In genomic region chr6:116557863-116558262, GRCh38 we compare ENCODE assay signal across 12 cellular contexts. TPM values are rescaled to one million over a fixed set of nuclear protein-coding genes. Genes with fewer than 3 reads are reported as not detected.
DNase-seq lines count a peak whose midpoint lies in the region; ATAC-seq and TF ChIP-seq lines count a peak whose summit lies in the region.
"Had no signal": no experiment of that assay in that cellular context is flagged by ENCODE, and none has a peak within 500 bp of the region (broad histone marks: within the 10 kb centered on the region; RNA-seq: fewer than 3 reads in every experiment).

No MANE protein-coding gene starts in this region.

- TF ChIP-seq CTCF in cardiac fibroblast (IDR thresholded peaks at IDR 0.05; ENCODE audit: low read depth, low read length) (no peak), lower lobe of right lung (IDR thresholded peaks at IDR 0.05) (no peak)

- no peak overlapping the region for H3K27ac ChIP-seq in lower lobe of right lung
- H3K27ac ChIP-seq: dorsolateral prefrontal cortex had no signal

- no peaks in the 10 kb centered on the region for H3K9me3 Mint-ChIP-seq in immature natural killer cell
- H3K9me3 Mint-ChIP-seq: activated CD4-positive, alpha-beta T cell treated with anti-CD3 and anti-CD28 coated beads, Interleukin-2, amount 10 ng/mL, durations not matched to agents 24 days and 14 days had no signal

- H3K4me1 Mint-ChIP-seq in immature natural killer cell = no peaks in the 10 kb centered on the region

- H3K36me3 Mint-ChIP-seq in immature natural killer cell = no peaks in the 10 kb centered on the region

- H3K27me3 ChIP-seq in MG63 (0 out of 2 replicates have a peak, but pooled peaks cover 5% of the 10 kb centered on the region), lower lobe of right lung (ENCODE audit: low read depth) (no peaks in the 10 kb centered on the region)

- no peak overlapping the region for H3K4me3 Mint-ChIP-seq in immature natural killer cell
- H3K4me3 Mint-ChIP-seq: activated CD4-positive, alpha-beta T cell treated with anti-CD3 and anti-CD28 coated beads, Interleukin-2, amount 10 ng/mL, durations not matched to agents 24 days and 14 days had no signal

- H3K4me3 ChIP-seq in MG63 (no peak overlapping the region), cardiac fibroblast (replicated peaks in 1 of 2; ENCODE audit: low read depth in 2 of 2, low read length in 2 of 2) (no peak overlapping the region), lower lobe of right lung (no peak overlapping the region)
- H3K4me3 ChIP-seq: dorsolateral prefrontal cortex had no signal

- intact Hi-C loops in lower lobe of right lung (cut with DNase I) = no loop called here

- H3K36me3 ChIP-seq in MG63 = no peaks in the 10 kb centered on the region
- no peaks in the 10 kb centered on the region for H3K36me3 ChIP-seq in lower lobe of right lung

- H3K27ac Mint-ChIP-seq in immature natural killer cell = no peak overlapping the region
- H3K27ac Mint-ChIP-seq: activated CD4-positive, alpha-beta T cell treated with anti-CD3 and anti-CD28 coated beads, Interleukin-2, amount 10 ng/mL, durations not matched to agents 24 days and 14 days had no signal

- peak; percentile 64 for DNase-seq in COLO829 (ENCODE audit: low spot score)
- peak; percentile 32 for DNase-seq in MG63
- DNase-seq in cardiac fibroblast (ENCODE audit: low read depth in 2 of 2) = peak; percentile 96 to 98
- no peak for DNase-seq in lower lobe of right lung
- DNase-seq in cerebellar cortex (ENCODE audit: low spot score) = no peak
- no peak for DNase-seq in NCI-H2081 treated with DMSO at 0.1 percent for 48 hours (lab: John Stamatoyannopoulos, UW)
- DNase-seq in immature natural killer cell = no peak
- DNase-seq: activated CD4-positive, alpha-beta T cell treated with anti-CD3 and anti-CD28 coated beads, Interleukin-2, amount 10 ng/mL, durations not matched to agents 24 days and 14 days; dorsolateral prefrontal cortex; GDM1; occipital lobe had no signal

- H3K9me3 ChIP-seq in MG63 = no peaks in the 10 kb centered on the region
- H3K9me3 ChIP-seq in lower lobe of right lung = no peaks in the 10 kb centered on the region

- peaks cover 4% of the 10 kb centered on the region for H3K4me1 ChIP-seq in lower lobe of right lung

- peaks cover 2 to 4% (median 3%) of the 10 kb centered on the region in 3 donors for H3K27me3 Mint-ChIP-seq in immature natural killer cell (ENCODE audit: low read depth in 3 of 3)

- ATAC-seq in lower lobe of right lung (peak; percentile 37 to 46), HG03095 (IDR thresholded peaks at IDR 0.05; ENCODE audit: unreplicated experiment) (no peak)

RNA-seq across cellular contexts. Expression of gene CALHM4, which starts 4.3 kb away (rescaled TPM):
- total RNA-seq in MG63 (2014; rRNA removed; shearing (Covaris generic); ENCODE audit: low replicate concordance) = not detected in 2 replicates
- not detected for total RNA-seq in lower lobe of right lung
- polyA plus RNA-seq in immature natural killer cell = not detected
- total RNA-seq: activated CD4-positive, alpha-beta T cell treated with anti-CD3 and anti-CD28 coated beads, Interleukin-2, amount 10 ng/mL, durations not matched to agents 24 days and 14 days; occipital lobe had no signal

RNA-seq across cellular contexts. Expression of gene TRAPPC3L, which starts 12.4 kb away (rescaled TPM):
- not detected in 2 replicates for total RNA-seq in MG63 (2014; rRNA removed; shearing (Covaris generic); ENCODE audit: low replicate concordance)
- not detected for total RNA-seq in lower lobe of right lung
- polyA plus RNA-seq in immature natural killer cell = under 1 TPM in 2 of 3 donors, not detected in 1; 0.18 to 0.20 TPM
- total RNA-seq: activated CD4-positive, alpha-beta T cell treated with anti-CD3 and anti-CD28 coated beads, Interleukin-2, amount 10 ng/mL, durations not matched to agents 24 days and 14 days; occipital lobe had no signal

RNA-seq across cellular contexts. Expression of gene RWDD1, which starts 13.4 kb away (rescaled TPM):
- 45.3 and 131 TPM in 2 replicates for total RNA-seq in MG63 (2014; rRNA removed; shearing (Covaris generic); ENCODE audit: low replicate concordance)
- total RNA-seq in lower lobe of right lung = 35.9 TPM
- polyA plus RNA-seq in immature natural killer cell = 10 to 100 TPM; 69.1 to 87.3 (median 70.4) TPM

RNA-seq across cellular contexts. Expression of gene CALHM5, which starts 46.4 kb away (rescaled TPM):
- total RNA-seq in MG63 (2014; rRNA removed; shearing (Covaris generic); ENCODE audit: low replicate concordance) = 0.49 and 0.81 TPM in 2 replicates
- 1.9 TPM for total RNA-seq in lower lobe of right lung
- not detected for polyA plus RNA-seq in immature natural killer cell
- total RNA-seq: activated CD4-positive, alpha-beta T cell treated with anti-CD3 and anti-CD28 coated beads, Interleukin-2, amount 10 ng/mL, durations not matched to agents 24 days and 14 days had no signal

RNA-seq across cellular contexts. Expression of gene RSPH4A, which starts 58.4 kb away (rescaled TPM):
- total RNA-seq in MG63 (2014; rRNA removed; shearing (Covaris generic); ENCODE audit: low replicate concordance) = 0.20 TPM in 1 of 2 replicates, not detected in the other
- 5.6 TPM for total RNA-seq in lower lobe of right lung
- under 1 TPM in 1 of 3 donors, not detected in 2; 0.11 TPM for polyA plus RNA-seq in immature natural killer cell

Comparison
In these comparisons a context has a peak if more than half of its experiments do, and no peak if none do; other contexts are left out.
1. DNase-seq: peak in COLO829 (single experiment), MG63 (single experiment) and cardiac fibroblast (2 of 2); none in lower lobe of right lung (single experiment), cerebellar cortex (single experiment), NCI-H2081 treated with DMSO at 0.1 percent for 48 hours (single experiment) and immature natural killer cell (0 of 3).